ENCODE assay signal across 1 cellular context in the genomic region with DNA sequence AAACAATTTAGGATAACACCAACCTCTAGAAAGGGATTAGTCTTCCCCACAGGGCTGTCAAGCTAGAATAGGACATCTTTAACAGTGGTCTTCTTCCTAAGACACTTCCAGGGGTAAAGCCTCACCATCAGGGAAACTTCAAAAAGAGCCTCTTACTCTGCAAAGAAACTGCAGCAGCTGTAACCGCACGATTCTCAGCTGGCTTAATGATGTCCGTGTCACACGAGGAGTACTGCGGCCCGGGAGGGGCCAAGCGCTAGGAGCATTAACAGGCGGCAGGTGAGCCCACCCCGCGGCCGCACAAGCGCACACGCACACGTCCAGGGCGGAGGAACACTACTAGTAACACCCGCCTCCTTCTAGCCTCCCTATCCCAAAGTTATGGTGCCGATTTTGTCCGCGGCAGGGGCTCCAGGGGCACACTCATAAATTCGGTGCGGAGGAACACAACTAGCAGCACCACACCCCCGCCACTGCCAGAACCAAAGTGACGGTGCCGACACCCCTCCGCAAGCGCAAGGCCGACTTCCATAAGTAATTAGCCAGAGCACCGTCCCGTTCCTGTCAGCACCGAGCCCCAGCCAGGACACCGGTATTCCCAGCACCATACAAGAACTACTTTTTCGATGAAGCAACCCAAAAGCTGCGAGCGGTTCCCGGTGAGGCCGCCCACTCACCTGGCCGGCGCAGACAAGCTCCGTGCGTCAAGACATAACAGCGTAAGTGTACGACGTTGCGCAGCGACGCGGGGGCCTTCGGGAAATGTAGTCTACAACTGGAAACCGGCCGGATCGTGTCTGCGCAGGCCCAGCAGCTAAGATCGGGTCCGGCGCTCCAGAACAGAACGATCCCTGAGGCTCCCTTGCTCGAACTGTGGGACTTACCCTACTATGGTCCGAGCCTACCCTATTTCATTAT.
TF ChIP-seq lines count a peak whose summit lies in the region.

TSS of gene ZNF540 (plus strand) at position 813 of the 918 bp plus-strand sequence. CDS start 3,572 bp downstream, outside the sequence.
TSS of gene ZNF571 (minus strand) at position 729 of the 918 bp plus-strand sequence. CDS start 8,116 bp downstream, outside the sequence.

TF ChIP-seq in GM12878, 131 proteins besides CTCF, POLR2A, EP300 and RAD21 (continued from another document and continues in another):
- TF ChIP-seq ZBTB11 (CRISPR knock-in tag; IDR thresholded peaks at IDR 0.05): no peak
- TF ChIP-seq ZBTB33 (IDR thresholded peaks at IDR 0.05): no peak
- no peak for TF ChIP-seq MEF2A (IDR thresholded peaks at IDR 0.05; ENCODE audit: insufficient read depth, low read depth, low read length)
- TF ChIP-seq, protein P1, sequence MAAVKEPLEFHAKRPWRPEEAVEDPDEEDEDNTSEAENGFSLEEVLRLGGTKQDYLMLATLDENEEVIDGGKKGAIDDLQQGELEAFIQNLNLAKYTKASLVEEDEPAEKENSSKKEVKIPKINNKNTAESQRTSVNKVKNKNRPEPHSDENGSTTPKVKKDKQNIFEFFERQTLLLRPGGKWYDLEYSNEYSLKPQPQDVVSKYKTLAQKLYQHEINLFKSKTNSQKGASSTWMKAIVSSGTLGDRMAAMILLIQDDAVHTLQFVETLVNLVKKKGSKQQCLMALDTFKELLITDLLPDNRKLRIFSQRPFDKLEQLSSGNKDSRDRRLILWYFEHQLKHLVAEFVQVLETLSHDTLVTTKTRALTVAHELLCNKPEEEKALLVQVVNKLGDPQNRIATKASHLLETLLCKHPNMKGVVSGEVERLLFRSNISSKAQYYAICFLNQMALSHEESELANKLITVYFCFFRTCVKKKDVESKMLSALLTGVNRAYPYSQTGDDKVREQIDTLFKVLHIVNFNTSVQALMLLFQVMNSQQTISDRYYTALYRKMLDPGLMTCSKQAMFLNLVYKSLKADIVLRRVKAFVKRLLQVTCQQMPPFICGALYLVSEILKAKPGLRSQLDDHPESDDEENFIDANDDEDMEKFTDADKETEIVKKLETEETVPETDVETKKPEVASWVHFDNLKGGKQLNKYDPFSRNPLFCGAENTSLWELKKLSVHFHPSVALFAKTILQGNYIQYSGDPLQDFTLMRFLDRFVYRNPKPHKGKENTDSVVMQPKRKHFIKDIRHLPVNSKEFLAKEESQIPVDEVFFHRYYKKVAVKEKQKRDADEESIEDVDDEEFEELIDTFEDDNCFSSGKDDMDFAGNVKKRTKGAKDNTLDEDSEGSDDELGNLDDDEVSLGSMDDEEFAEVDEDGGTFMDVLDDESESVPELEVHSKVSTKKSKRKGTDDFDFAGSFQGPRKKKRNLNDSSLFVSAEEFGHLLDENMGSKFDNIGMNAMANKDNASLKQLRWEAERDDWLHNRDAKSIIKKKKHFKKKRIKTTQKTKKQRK (IDR thresholded peaks at IDR 0.05; ENCODE audit: low read depth, low read length): no peak
- no peak for TF ChIP-seq MYB (IDR thresholded peaks at IDR 0.05; ENCODE audit: borderline replicate concordance, low read depth, low read length)
- TF ChIP-seq RUNX3 (IDR thresholded peaks at IDR 0.05; ENCODE audit: low read length): peak; percentile 43
- TF ChIP-seq, protein P2, sequence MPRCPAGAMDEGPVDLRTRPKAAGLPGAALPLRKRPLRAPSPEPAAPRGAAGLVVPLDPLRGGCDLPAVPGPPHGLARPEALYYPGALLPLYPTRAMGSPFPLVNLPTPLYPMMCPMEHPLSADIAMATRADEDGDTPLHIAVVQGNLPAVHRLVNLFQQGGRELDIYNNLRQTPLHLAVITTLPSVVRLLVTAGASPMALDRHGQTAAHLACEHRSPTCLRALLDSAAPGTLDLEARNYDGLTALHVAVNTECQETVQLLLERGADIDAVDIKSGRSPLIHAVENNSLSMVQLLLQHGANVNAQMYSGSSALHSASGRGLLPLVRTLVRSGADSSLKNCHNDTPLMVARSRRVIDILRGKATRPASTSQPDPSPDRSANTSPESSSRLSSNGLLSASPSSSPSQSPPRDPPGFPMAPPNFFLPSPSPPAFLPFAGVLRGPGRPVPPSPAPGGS (IDR thresholded peaks at IDR 0.05; ENCODE audit: borderline replicate concordance, insufficient read depth, low read depth, low read length, poor library complexity, severe bottlenecking): no peak
- TF ChIP-seq POLR2AphosphoS5 (IDR thresholded peaks at IDR 0.05; ENCODE audit: low read length): peak; percentile 59; the same call in 1 of the 2 replicates
- TF ChIP-seq YY1 (IDR thresholded peaks at IDR 0.05; ENCODE audit: low read depth, low read length): no peak
- TF ChIP-seq TCF12 (IDR thresholded peaks at IDR 0.05; ENCODE audit: low read depth, low read length): peak; percentile 42; the same call in 1 of the 2 replicates
- no peak for TF ChIP-seq BCLAF1 (IDR thresholded peaks at IDR 0.05)
- TF ChIP-seq CBX3 (IDR thresholded peaks at IDR 0.05; ENCODE audit: borderline replicate concordance, low read depth): no peak
- TF ChIP-seq ZNF217 (IDR thresholded peaks at IDR 0.05): peak; percentile 70
- no peak for TF ChIP-seq E4F1 (IDR thresholded peaks at IDR 0.05; ENCODE audit: borderline replicate concordance, partially characterized antibody)
- TF ChIP-seq NFIC (IDR thresholded peaks at IDR 0.05; ENCODE audit: low read depth, low read length): no peak
- peak; percentile 72 for TF ChIP-seq NRF1 (conservative IDR thresholded peaks at IDR 0.05; ENCODE audit: low read depth, low read length)
- TF ChIP-seq ZZZ3 (IDR thresholded peaks at IDR 0.05; ENCODE audit: control insufficient read depth, insufficient read length, low read depth): no peak
- no peak for TF ChIP-seq HDAC2 (IDR thresholded peaks at IDR 0.05)
- TF ChIP-seq, protein P3, sequence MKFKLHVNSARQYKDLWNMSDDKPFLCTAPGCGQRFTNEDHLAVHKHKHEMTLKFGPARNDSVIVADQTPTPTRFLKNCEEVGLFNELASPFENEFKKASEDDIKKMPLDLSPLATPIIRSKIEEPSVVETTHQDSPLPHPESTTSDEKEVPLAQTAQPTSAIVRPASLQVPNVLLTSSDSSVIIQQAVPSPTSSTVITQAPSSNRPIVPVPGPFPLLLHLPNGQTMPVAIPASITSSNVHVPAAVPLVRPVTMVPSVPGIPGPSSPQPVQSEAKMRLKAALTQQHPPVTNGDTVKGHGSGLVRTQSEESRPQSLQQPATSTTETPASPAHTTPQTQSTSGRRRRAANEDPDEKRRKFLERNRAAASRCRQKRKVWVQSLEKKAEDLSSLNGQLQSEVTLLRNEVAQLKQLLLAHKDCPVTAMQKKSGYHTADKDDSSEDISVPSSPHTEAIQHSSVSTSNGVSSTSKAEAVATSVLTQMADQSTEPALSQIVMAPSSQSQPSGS (IDR thresholded peaks at IDR 0.05; ENCODE audit: low read length): no peak
- peak; percentile 63; the same call in 1 of the 2 replicates for TF ChIP-seq SREBF1 (IDR thresholded peaks at IDR 0.05; ENCODE audit: low read length)
- TF ChIP-seq KLF5 (IDR thresholded peaks at IDR 0.05; ENCODE audit: partially characterized antibody): peak; percentile 69
- no peak for TF ChIP-seq HDGF (IDR thresholded peaks at IDR 0.05)
- no peak for TF ChIP-seq EED (IDR thresholded peaks at IDR 0.05; ENCODE audit: low read depth)
- TF ChIP-seq E2F4 (IDR thresholded peaks at IDR 0.05; ENCODE audit: low read depth, low read length): no peak
